Comparison of ENCODE assay signal across 8 cellular contexts in the genomic region with DNA sequence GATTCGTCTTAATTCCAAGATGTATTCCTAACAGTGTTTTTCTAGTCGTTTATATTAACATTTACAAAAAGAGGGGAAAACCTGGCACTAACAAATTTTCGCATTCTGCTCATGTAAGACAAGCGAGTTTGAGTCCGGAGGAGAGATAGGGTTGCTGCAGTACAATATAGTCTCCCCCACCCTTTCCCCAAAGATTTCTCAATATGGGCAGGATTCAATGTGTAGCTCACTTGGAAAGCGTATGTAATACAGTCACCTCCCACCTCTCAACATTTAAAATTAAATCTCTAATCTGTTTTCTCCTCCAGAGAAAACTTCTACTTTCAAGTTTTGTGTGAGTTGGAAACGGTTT. TPM values are rescaled to one million over a fixed set of nuclear protein-coding genes. Genes with fewer than 3 reads are reported as not detected.
DNase-seq lines count a peak whose midpoint lies in the region; ATAC-seq, FAIRE-seq and TF ChIP-seq lines count a peak whose summit lies in the region.

No MANE protein-coding gene starts in this region.

- H3K4me2 ChIP-seq in Karpas-422 (ENCODE audit: low read depth, low read length, poor library complexity, severe bottlenecking) (peak overlapping the region; percentile 96), astrocyte (ENCODE audit: low read length) (peak overlapping the region; percentile 83)

- TF ChIP-seq CTCF in CD14-positive monocyte (IDR thresholded peaks at IDR 0.05) (no peak), astrocyte (IDR thresholded peaks at IDR 0.05; ENCODE audit: insufficient read depth, low read depth, low read length) (no peak)

- H3K79me2 ChIP-seq in Karpas-422 (ENCODE audit: low read length) (no peaks in the 10 kb centered on the region), astrocyte (ENCODE audit: insufficient read depth, low read length) (peaks cover 54% of the 10 kb centered on the region)

- H3K27ac Mint-ChIP-seq in CD14-positive monocyte: peak overlapping the region in 6 of 7 donors; percentile 18 to 79 (median 47)
- peak overlapping the region; percentile 96 for H3K27ac Mint-ChIP-seq in astrocyte (ENCODE audit: unreplicated experiment)

- H4K20me1 ChIP-seq in Karpas-422 (ENCODE audit: insufficient read depth, low read depth, low read length) (peaks cover 72% of the 10 kb centered on the region), astrocyte (ENCODE audit: insufficient read depth, low read length) (peaks cover 29% of the 10 kb centered on the region)

- peaks cover 22% of the 10 kb centered on the region for H3K4me1 ChIP-seq in Karpas-422 (ENCODE audit: low read length)
- H3K4me1 ChIP-seq in astrocyte (ENCODE audit: insufficient read depth, low read length): peaks cover 35% of the 10 kb centered on the region

- H3K4me3 ChIP-seq in Karpas-422 (ENCODE audit: low read length): peak overlapping the region; percentile 70
- peak overlapping the region; percentile 96 for H3K4me3 ChIP-seq in astrocyte (ENCODE audit: insufficient read depth, low read depth, low read length)
- peak overlapping the region; percentile 21 for H3K4me3 ChIP-seq in iPS-11a (ENCODE audit: low read depth, low read length)
- peak overlapping the region; percentile 43 to 64 (median 58) for H3K4me3 ChIP-seq in skin epidermis

- H2AFZ ChIP-seq in Karpas-422 (ENCODE audit: low read length) (no peak overlapping the region), astrocyte (ENCODE audit: low read depth, low read length) (no peak overlapping the region)

- no peak overlapping the region for H3K27ac ChIP-seq in Karpas-422 (ENCODE audit: low read length)
- peak overlapping the region; percentile 94 for H3K27ac ChIP-seq in astrocyte (ENCODE audit: low read depth, low read length)
- H3K27ac ChIP-seq in skin epidermis: peak overlapping the region; percentile 28 to 96 (median 90)

- H3K4me3 Mint-ChIP-seq in CD14-positive monocyte (peak overlapping the region; percentile 80 to 88), astrocyte (ENCODE audit: unreplicated experiment) (peak overlapping the region; percentile 98)

- H3K27me3 ChIP-seq in Karpas-422 (ENCODE audit: low read length) (no peaks in the 10 kb centered on the region), astrocyte (ENCODE audit: insufficient read depth, low read length) (no peaks in the 10 kb centered on the region)

- H3K9me3 ChIP-seq in Karpas-422 (ENCODE audit: low read length): no peaks in the 10 kb centered on the region
- H3K9me3 ChIP-seq in astrocyte (ENCODE audit: insufficient read depth, low read depth, low read length): no peaks in the 10 kb centered on the region

- H3K9me2 ChIP-seq in Karpas-422 (replicated peaks; ENCODE audit: insufficient read depth, low read length): no peaks in the 10 kb centered on the region

- DNase-seq in CD14-positive monocyte (ENCODE audit: low spot score) (no peak), Karpas-422 (no peak), astrocyte (ENCODE audit: low read depth) (no peak), NCI-H2081 (lab: John Stamatoyannopoulos, UW) (no peak)

- peaks cover 0 to 6% (median 2%) of the 10 kb centered on the region in 3 donors for H3K27me3 Mint-ChIP-seq in CD14-positive monocyte (ENCODE audit: low read depth in 3 of 3)
- H3K27me3 Mint-ChIP-seq in astrocyte (ENCODE audit: low read depth, unreplicated experiment): no peaks in the 10 kb centered on the region

- peaks cover 11% of the 10 kb centered on the region for H3K4me1 Mint-ChIP-seq in CD14-positive monocyte
- H3K4me1 Mint-ChIP-seq in astrocyte (ENCODE audit: low read depth, unreplicated experiment): peaks cover 32% of the 10 kb centered on the region

- H3K9ac ChIP-seq in Karpas-422 (ENCODE audit: low read length) (peak overlapping the region; percentile 51), astrocyte (ENCODE audit: low read length) (peak overlapping the region; percentile 98)

- H3K36me3 ChIP-seq in Karpas-422 (ENCODE audit: insufficient read depth, low read length) (no peaks in the 10 kb centered on the region), astrocyte (ENCODE audit: insufficient read depth, low read length) (peaks cover 10% of the 10 kb centered on the region)

- no peak for ATAC-seq in GM18870 (IDR thresholded peaks at IDR 0.05; ENCODE audit: unreplicated experiment)
- no peak for ATAC-seq in GM21786 (IDR thresholded peaks at IDR 0.05; ENCODE audit: unreplicated experiment)

- FAIRE-seq in astrocyte (lab: Jason Lieb, UNC): no peak

- H3K36me3 Mint-ChIP-seq in CD14-positive monocyte: no peaks in the 10 kb centered on the region
- peaks cover 20% of the 10 kb centered on the region for H3K36me3 Mint-ChIP-seq in astrocyte (ENCODE audit: low read depth, unreplicated experiment)

- intact Hi-C loops in CD14-positive monocyte (cut with micrococcal nuclease): no loop called here

- H3K9me3 Mint-ChIP-seq in CD14-positive monocyte (no peaks in the 10 kb centered on the region), astrocyte (ENCODE audit: unreplicated experiment) (no peaks in the 10 kb centered on the region)

RNA-seq across cellular contexts. Expression of gene CMSS1, which starts 57.9 kb away (rescaled TPM):
- polyA plus RNA-seq in CD14-positive monocyte: 1 to 10 TPM; 2.2 to 3.6 TPM
- 32.6 and 41.6 TPM in 2 replicates for total RNA-seq in Karpas-422 (2014; rRNA removed; shearing (Covaris generic); ENCODE audit: low replicate concordance)
- total RNA-seq in astrocyte: 11.0 and 12.5 TPM in 2 replicates

Comparison
In these comparisons a context has a peak if more than half of its experiments do, and no peak if none do; other contexts are left out.
1. H3K4me3 ChIP-seq: peak in every context shown above with its lines; median percentile 96 in astrocyte; 70 in Karpas-422; 58 in skin epidermis; 21 in iPS-11a.